ENCODE assay signal across 19 cellular contexts in genomic region chr6:161546632-161547031, GRCh38.
"Had no signal": no experiment of that assay in that cellular context is flagged by ENCODE, and none has a peak within 500 bp of the region (broad histone marks: within the 10 kb centered on the region; RNA-seq: fewer than 3 reads in every experiment).

No MANE protein-coding gene starts in this region.

- H3K9me2 ChIP-seq: SK-N-SH had no signal

- H3K9me3 ChIP-seq: SK-N-SH had no signal

- ATAC-seq: HepG2 had no signal

- H3K9ac ChIP-seq: SK-N-SH had no signal

- H3K4me2 ChIP-seq: SK-N-SH had no signal

- DNase-seq: IMR-90, Kasumi-1, KG1, NCI-H1092, NCI-H1105 treated with DMSO at 0.1 percent for 48 hours, NCI-H1417 treated with DMSO at 0.1 percent for 48 hours, NCI-H187, NCI-H2029, NCI-H2171 treated with DMSO at 0.1 percent for 48 hours, NCI-H345, NCI-H446 treated with DMSO at 0.1 percent for 48 hours, NCI-H510A treated with DMSO at 0.1 percent for 48 hours, NCI-H526 treated with DMSO at 0.1 percent for 48 hours, Right ventricle myocardium superior, RPMI8226, SIG-M5, SK-N-SH, T-helper 1 cell had no signal
